ENCODE assay signal across 1 cellular context in genomic region chr2:27255187-27255586, GRCh38.
TF ChIP-seq lines count a peak whose summit lies in the region.

No MANE protein-coding gene starts in this region.

TF ChIP-seq in K562, 482 proteins besides CTCF, POLR2A, EP300 and RAD21 (continues in another document):
- no peak for TF ChIP-seq ASH1L (IDR thresholded peaks at IDR 0.05; ENCODE audit: borderline replicate concordance, low read depth, partially characterized antibody)
- peak; percentile 77 for TF ChIP-seq MTA2 (IDR thresholded peaks at IDR 0.05; ENCODE audit: low read depth)
- peak; percentile 76 for TF ChIP-seq NCOR1 (IDR thresholded peaks at IDR 0.05)
- TF ChIP-seq ZBTB11 (CRISPR knock-in tag; IDR thresholded peaks at IDR 0.05): no peak
- TF ChIP-seq CC2D1A (IDR thresholded peaks at IDR 0.05): no peak
- peak in 1 of 2 experiments; percentile 86; a peak in 2 of 4 replicates for TF ChIP-seq RCOR1 (IDR thresholded peaks at IDR 0.05; ENCODE audit: borderline replicate concordance in 1 of 2, low read depth in 2 of 2, low read length in 2 of 2)
- peak; percentile 82 for TF ChIP-seq TAL1 (IDR thresholded peaks at IDR 0.05)
- TF ChIP-seq HMBOX1 (IDR thresholded peaks at IDR 0.05): no peak
- peak; percentile 45 for TF ChIP-seq HMGN3 (IDR thresholded peaks at IDR 0.05; ENCODE audit: borderline replicate concordance, extremely low read depth, insufficient read length, low read depth, low read length)
- TF ChIP-seq TRIM24 (IDR thresholded peaks at IDR 0.05): peak in 1 of 2 experiments; percentile 35; a peak in 1 of 4 replicates
- no peak for TF ChIP-seq SIN3B (IDR thresholded peaks at IDR 0.05; ENCODE audit: low read depth)
- no peak for TF ChIP-seq NR1H2 (CRISPR knock-in tag; IDR thresholded peaks at IDR 0.05)
- TF ChIP-seq ZFX (CRISPR knock-in tag; IDR thresholded peaks at IDR 0.05): no peak
- TF ChIP-seq ARID1B (IDR thresholded peaks at IDR 0.05): peak; percentile 92
- TF ChIP-seq PRDM10 (IDR thresholded peaks at IDR 0.05; ENCODE audit: partially characterized antibody): peak; percentile 87
- TF ChIP-seq SFPQ (IDR thresholded peaks at IDR 0.05; ENCODE audit: low read depth, low read length): no peak
- no peak for TF ChIP-seq ZNF239 (CRISPR knock-in tag; IDR thresholded peaks at IDR 0.05)
- no peak for TF ChIP-seq PTRF (tag; IDR thresholded peaks at IDR 0.05)
- TF ChIP-seq ILK (tag; IDR thresholded peaks at IDR 0.05; ENCODE audit: borderline replicate concordance, low read depth): no peak
- TF ChIP-seq IRF2 (CRISPR knock-in tag; IDR thresholded peaks at IDR 0.05): no peak
- TF ChIP-seq FOXP4 (CRISPR knock-in tag; IDR thresholded peaks at IDR 0.05; ENCODE audit: borderline replicate concordance): 0 out of 2 replicates have a peak, but pooled peaks have one; percentile 33
- TF ChIP-seq ZNF707 (CRISPR knock-in tag; conservative IDR thresholded peaks at IDR 0.05): no peak
- TF ChIP-seq FOXJ2 (tag; IDR thresholded peaks at IDR 0.05): no peak
- peak; percentile 69; the same call in 1 of the 2 replicates for TF ChIP-seq HDAC2 (IDR thresholded peaks at IDR 0.05)
- TF ChIP-seq CHD1 (IDR thresholded peaks at IDR 0.05; ENCODE audit: low read length): no peak
- TF ChIP-seq SMARCA4 (IDR thresholded peaks at IDR 0.05): peak; percentile 80
- no peak for TF ChIP-seq CHD2 (IDR thresholded peaks at IDR 0.05; ENCODE audit: low read depth, low read length)
- TF ChIP-seq JUND (IDR thresholded peaks at IDR 0.05; ENCODE audit: borderline replicate concordance, low read depth, low read length): peak; percentile 34; the same call in 1 of the 2 replicates
- TF ChIP-seq JUND (tag; IDR thresholded peaks at IDR 0.05; ENCODE audit: borderline replicate concordance, low read depth, low read length): no peak; the same call in 2 of the 3 replicates
- no peak for TF ChIP-seq TGIF2 (CRISPR knock-in tag; IDR thresholded peaks at IDR 0.05)
- TF ChIP-seq AFF1 (IDR thresholded peaks at IDR 0.05; ENCODE audit: low read depth in 1 of 2, partially characterized antibody in 2 of 2): no peak
- no peak for TF ChIP-seq ZKSCAN1 (IDR thresholded peaks at IDR 0.05; ENCODE audit: low read depth, low read length)
- TF ChIP-seq MTA3 (IDR thresholded peaks at IDR 0.05; ENCODE audit: borderline replicate concordance): peak; percentile 59; the same call in 1 of the 2 replicates
- no peak for TF ChIP-seq HNRNPLL (IDR thresholded peaks at IDR 0.05; ENCODE audit: low read depth, low read length, poor library complexity, severe bottlenecking)
- peak; percentile 54 for TF ChIP-seq SOX6 (IDR thresholded peaks at IDR 0.05)
- no peak for TF ChIP-seq SMC3 (conservative IDR thresholded peaks at IDR 0.05; ENCODE audit: insufficient read depth, low read depth, low read length)
- 0 out of 2 replicates have a peak, but pooled peaks have one; percentile 36 for TF ChIP-seq LCOR (CRISPR knock-in tag; IDR thresholded peaks at IDR 0.05)
- peak; percentile 56 for TF ChIP-seq CCNT2 (IDR thresholded peaks at IDR 0.05; ENCODE audit: borderline replicate concordance, extremely low read depth, insufficient read length, low read depth, low read length)
- no peak for TF ChIP-seq TAF1 (IDR thresholded peaks at IDR 0.05; ENCODE audit: control insufficient read depth, extremely low read depth, insufficient read depth, low read length, severe bottlenecking)
- TF ChIP-seq ZNF217 (CRISPR knock-in tag; IDR thresholded peaks at IDR 0.05): no peak
- TF ChIP-seq SMAD4 (CRISPR knock-in tag; conservative IDR thresholded peaks at IDR 0.05): 0 out of 2 replicates have a peak, but pooled peaks have one; percentile 39
- TF ChIP-seq MYC (IDR thresholded peaks at IDR 0.05; ENCODE audit: low read depth, low read length): no peak
- no peak for TF ChIP-seq MYC (CRISPR knock-in tag; IDR thresholded peaks at IDR 0.05; ENCODE audit: borderline replicate concordance, low read depth)
- TF ChIP-seq GATA2 (CRISPR knock-in tag; IDR thresholded peaks at IDR 0.05): peak; percentile 59; the same call in 1 of the 2 replicates
- peak; percentile 93 for TF ChIP-seq TCF3 (CRISPR knock-in tag; IDR thresholded peaks at IDR 0.05)
- TF ChIP-seq PBX2 (CRISPR knock-in tag; IDR thresholded peaks at IDR 0.05; ENCODE audit: low read depth): no peak
- TF ChIP-seq PBX2 (tag; conservative IDR thresholded peaks at IDR 0.05; ENCODE audit: low read depth): no peak
- TF ChIP-seq KDM1A (IDR thresholded peaks at IDR 0.05): peak in 1 of 2 experiments; percentile 21; a peak in 1 of 4 replicates
- TF ChIP-seq CBFA2T2 (conservative IDR thresholded peaks at IDR 0.05): peak; percentile 87
- no peak for TF ChIP-seq NFATC3 (IDR thresholded peaks at IDR 0.05)
